Comparison of ENCODE assay signal across 8 cellular contexts in the genomic region with DNA sequence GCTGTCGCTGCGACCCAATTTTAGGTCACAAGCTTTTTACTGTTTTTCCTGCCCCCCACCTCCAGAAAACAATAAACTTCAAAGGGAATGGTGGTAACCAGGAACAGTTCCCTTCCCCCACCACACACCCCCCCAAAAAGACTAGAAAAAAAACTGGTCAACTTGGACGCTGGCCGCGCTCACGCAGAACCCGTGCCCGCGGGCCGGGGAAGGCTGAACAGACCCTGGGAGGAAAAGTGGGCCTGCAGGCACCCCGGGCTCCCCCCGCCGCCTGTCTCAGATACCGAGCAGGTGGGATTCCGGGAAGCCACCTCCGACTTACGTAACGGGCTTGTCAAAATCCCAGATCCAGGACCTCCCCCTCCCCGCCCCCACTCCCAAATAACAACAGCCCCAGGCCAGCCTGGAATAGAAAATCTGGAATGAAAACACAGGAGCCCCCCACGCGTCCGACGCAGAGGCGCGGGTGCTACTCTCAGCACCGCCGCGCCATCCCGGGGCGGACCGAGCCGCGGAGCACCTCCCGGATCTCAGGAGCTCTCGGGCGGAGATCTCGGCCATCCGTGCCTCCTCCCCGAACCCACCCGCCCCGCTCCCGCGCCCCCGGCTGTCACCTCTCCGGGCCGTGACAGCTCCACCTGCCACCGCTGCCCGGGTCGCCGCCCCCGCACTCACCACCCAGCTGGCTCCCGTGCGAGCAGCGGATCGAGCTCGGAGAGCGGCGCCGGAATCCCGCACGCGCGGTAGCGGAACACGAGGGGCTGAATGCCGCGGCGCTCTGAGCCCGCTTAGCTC. TPM values are rescaled to one million over a fixed set of nuclear protein-coding genes. Genes with fewer than 3 reads are reported as not detected.
DNase-seq lines count a peak whose midpoint lies in the region; ATAC-seq and TF ChIP-seq lines count a peak whose summit lies in the region.

No MANE protein-coding gene starts in this region.

- ATAC-seq in HG03064 (IDR thresholded peaks at IDR 0.05; ENCODE audit: low read depth, unreplicated experiment) (peak; percentile 36), left cardiac atrium (peak; percentile 59 to 67), HG03457 (IDR thresholded peaks at IDR 0.05; ENCODE audit: unreplicated experiment) (no peak), HG03175 (IDR thresholded peaks at IDR 0.05; ENCODE audit: unreplicated experiment) (no peak)

- H3K36me3 ChIP-seq in adipocyte (ENCODE audit: control insufficient read depth, insufficient read depth, low read length, severe bottlenecking) = no peaks in the 10 kb centered on the region

- peak overlapping the region; percentile 82 for H3K9ac ChIP-seq in adipocyte (ENCODE audit: low read length)

- H3K9me3 ChIP-seq in adipocyte (ENCODE audit: control insufficient read depth, low read length) = no peaks in the 10 kb centered on the region

- CTCF ChIA-PET in RWPE1 (lab: Yijun Ruan, JAX) = interaction anchor here (0.6 to 0.8 kb wide), 3 partner anchors 77 to 1898 kb away, joined by 3 read pairs; no protein-coding TSS in a partner anchor

- H3K27ac ChIP-seq in RWPE1 = peak overlapping the region; percentile 92

- TF ChIP-seq CTCF in GM10266 (IDR thresholded peaks at IDR 0.05; ENCODE audit: control insufficient read depth, insufficient read depth, low read depth, missing control alignments) (peak; percentile 1), RWPE1 (conservative IDR thresholded peaks at IDR 0.05; ENCODE audit: low read depth) (no peak)

- no peaks in the 10 kb centered on the region for H3K27me3 ChIP-seq in adipocyte (replicated peaks; ENCODE audit: control insufficient read depth, insufficient read depth, low read length)

- H3K4me3 ChIP-seq in adipocyte (ENCODE audit: low read length) = peak overlapping the region; percentile 94

- intact Hi-C loops in left cardiac atrium (cut with DNase I) = loop anchor here in 1 of 2 donors (1.0 kb wide), 1 partner anchor 78 kb away; a partner anchor contains a TSS
- intact Hi-C loops in posterior cingulate gyrus (cut with DNase I) = loop anchor here (2.0 to 10.0 kb wide), 3 partner anchors 76 to 607 kb away; a partner anchor contains a TSS

- DNase-seq in GM10266 (ENCODE audit: extremely low spot score) (peak; percentile 19), RWPE1 (ENCODE audit: low spot score) (peak; percentile 41), adipocyte (ENCODE audit: low read depth) (peak; percentile 68), left cardiac atrium (peak; percentile 67), posterior cingulate gyrus (peak; percentile 29 to 92 (median 54))

- peaks cover 28% of the 10 kb centered on the region for H3K4me1 ChIP-seq in adipocyte (ENCODE audit: control insufficient read depth, insufficient read depth, low read length)

- POLR2A ChIA-PET in RWPE1 (lab: Yijun Ruan, JAX; ENCODE audit: low non-redundant PET) = no interaction called here

RNA-seq across cellular contexts. Expression of a gene that starts 0.6 kb away (rescaled TPM):
- 10 to 100 TPM; 18.1 to 22.9 TPM for total RNA-seq in left cardiac atrium

Comparison
In these comparisons a context has a peak if more than half of its experiments do, and no peak if none do; other contexts are left out.
1. ATAC-seq: peak in HG03064 (single experiment) and left cardiac atrium (2 of 2); none in HG03457 (single experiment) and HG03175 (single experiment).
2. Peak in every context shown above with its lines, with median percentiles within 50 percentile points of each other: DNase-seq.